28 cellular contexts compared by ENCODE assay signal in the genomic region with DNA sequence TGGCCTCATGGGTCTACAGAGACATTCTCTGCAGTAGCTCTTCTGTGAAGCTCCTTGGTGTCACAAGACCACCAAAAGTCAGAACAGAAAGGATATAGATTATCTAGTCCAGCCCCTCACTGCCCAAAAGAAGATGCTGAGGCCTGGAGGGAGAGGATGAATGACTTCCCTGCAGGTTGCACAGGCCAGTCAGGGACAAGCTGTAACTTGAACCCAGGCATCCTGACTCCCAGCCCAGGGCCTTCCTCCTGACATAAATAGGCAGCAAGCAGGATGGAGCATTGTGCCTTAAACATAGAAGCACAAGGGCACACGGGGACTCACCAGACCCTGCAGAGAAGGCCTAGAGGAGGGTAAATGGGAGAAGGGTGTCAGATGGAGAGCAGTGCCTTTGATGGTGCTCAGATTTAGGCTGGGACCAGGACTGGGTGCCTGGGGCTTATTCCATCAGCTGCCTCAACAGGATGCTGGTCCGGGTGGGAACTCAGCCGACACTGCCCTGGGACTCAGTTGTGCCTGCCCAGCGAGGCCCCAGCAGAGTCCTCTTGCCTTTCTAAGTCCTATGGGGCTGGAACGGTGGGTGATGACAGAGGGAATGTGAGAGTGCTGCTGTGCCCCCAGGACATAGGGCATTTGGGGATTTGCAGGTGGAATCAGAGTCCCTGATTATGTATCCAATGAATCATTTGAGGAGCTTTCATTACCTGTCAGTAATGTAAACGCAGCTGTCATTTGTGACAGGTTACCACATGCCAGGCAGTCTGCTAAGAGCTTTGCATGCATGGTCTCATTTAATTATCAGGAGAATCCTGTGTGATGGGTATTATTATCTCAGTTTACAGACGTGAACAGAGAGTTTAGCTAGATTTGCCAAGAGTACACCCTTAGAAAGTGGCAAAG. TPM values are rescaled to one million over a fixed set of nuclear protein-coding genes. Genes with fewer than 3 reads are reported as not detected.
A peak's percentile ranks its signal among the peaks of the same experiment; 100 is the strongest.
DNase-seq lines count a peak whose midpoint lies in the region; ATAC-seq and TF ChIP-seq lines count a peak whose summit lies in the region.
"Had no signal": no experiment of that assay in that cellular context is flagged by ENCODE, and none has a peak within 500 bp of the region (broad histone marks: within the 10 kb centered on the region; RNA-seq: fewer than 3 reads in every experiment).

No MANE protein-coding gene starts in this region.

- peak; percentile 0 for DNase-seq in MM.1S
- peak; percentile 93 for DNase-seq in NCI-H146 treated with DMSO at 0.1 percent for 48 hours (lab: John Stamatoyannopoulos, UW; ENCODE audit: unreplicated experiment)
- peak; percentile 69 for DNase-seq in NCI-H774 (lab: John Stamatoyannopoulos, UW)
- DNase-seq in SK-N-DZ (ENCODE audit: low spot score): no peak
- DNase-seq in CD4-positive, alpha-beta memory T cell: no peak
- no peak for DNase-seq in GM10266 (ENCODE audit: extremely low spot score)
- DNase-seq in NCI-H526 (lab: John Stamatoyannopoulos, UW): no peak
- DNase-seq: activated CD4-positive, alpha-beta T cell treated with anti-CD3 and anti-CD28 coated beads, Interleukin-2, amount 50 U/mL, for 4 hours; activated CD8-positive, alpha-beta memory T cell treated with anti-CD3 and anti-CD28 coated beads, Interleukin-2, amount 50 U/mL, for 48 hours; activated naive CD8-positive, alpha-beta T cell treated with anti-CD3 and anti-CD28 coated beads, Interleukin-2, amount 10 ng/mL, durations not matched to agents 7 days and 5 days; CD4-positive, alpha-beta T cell; DND-41; KG1; MV-4-11; naive B cell; occipital lobe; stimulated activated CD4-positive, alpha-beta T cell treated with anti-CD3 and anti-CD28 coated beads, Interleukin-4, amount 100 ng/mL, for 24 hours; stimulated activated naive CD4-positive, alpha-beta T cell treated with Interleukin-2 at 50 U/mL for 16 hours; T-helper 9 cell had no signal

- H3K36me3 Mint-ChIP-seq in CD4-positive, alpha-beta memory T cell: no peaks in the 10 kb centered on the region
- H3K36me3 Mint-ChIP-seq: activated naive CD8-positive, alpha-beta T cell treated with anti-CD3 and anti-CD28 coated beads, Interleukin-2, amount 10 ng/mL, durations not matched to agents 7 days and 5 days; memory B cell; naive B cell; WTC11 had no signal

- no peak overlapping the region for H3K27ac Mint-ChIP-seq in CD4-positive, alpha-beta memory T cell
- H3K27ac Mint-ChIP-seq: activated naive CD8-positive, alpha-beta T cell treated with anti-CD3 and anti-CD28 coated beads, Interleukin-2, amount 10 ng/mL, durations not matched to agents 7 days and 5 days; activated T-helper 2 cell treated with anti-CD3 and anti-CD28 coated beads, Interferon-gamma antibody, Interleukin-2, Interleukin-4, amounts not matched to agents 10 μg/mL and 5 μg/mL and 100 μg/mL, durations not matched to agents 14 hours and 24 hours and 36 hours; CD4-positive, alpha-beta T cell; memory B cell; naive B cell; WTC11 had no signal

- H3K4me1 Mint-ChIP-seq in CD4-positive, alpha-beta memory T cell: no peaks in the 10 kb centered on the region
- H3K4me1 Mint-ChIP-seq: activated naive CD8-positive, alpha-beta T cell treated with anti-CD3 and anti-CD28 coated beads, Interleukin-2, amount 10 ng/mL, durations not matched to agents 7 days and 5 days; memory B cell; naive B cell; WTC11 had no signal

- H3K27me3 ChIP-seq in MM.1S (replicated peaks; ENCODE audit: insufficient read depth, low read length): peaks cover 26% of the 10 kb centered on the region; the same call in 1 of the 2 replicates
- H3K27me3 ChIP-seq in CD4-positive, alpha-beta memory T cell (ENCODE audit: insufficient read depth, low read length): no peaks in the 10 kb centered on the region

- no peaks in the 10 kb centered on the region for H3K9me3 ChIP-seq in MM.1S (replicated peaks; ENCODE audit: insufficient read depth, low read length)
- no peaks in the 10 kb centered on the region for H3K9me3 ChIP-seq in CD4-positive, alpha-beta memory T cell (ENCODE audit: control insufficient read depth in 1 of 2, low read length in 2 of 2)

- CTCF ChIA-PET in CD4-positive, alpha-beta memory T cell (lab: Charles Lee; ENCODE audit: partially characterized antibody): no interaction called here

- H3K9me2 ChIP-seq in MM.1S (replicated peaks; ENCODE audit: insufficient read depth, low read length): no peaks in the 10 kb centered on the region

- peak; percentile 70 for ATAC-seq in esophagus mucosa

- no peaks in the 10 kb centered on the region for H3K79me2 ChIP-seq in MM.1S (ENCODE audit: low read length)

- no peaks in the 10 kb centered on the region for H3K36me3 ChIP-seq in MM.1S (replicated peaks; ENCODE audit: insufficient read depth, low read length)
- H3K36me3 ChIP-seq in CD4-positive, alpha-beta memory T cell (ENCODE audit: insufficient read depth, low read length): no peaks in the 10 kb centered on the region

- no peaks in the 10 kb centered on the region for H4K20me1 ChIP-seq in MM.1S (ENCODE audit: insufficient read depth, low read length)

- H3K9ac ChIP-seq in MM.1S (ENCODE audit: low read length): no peak overlapping the region

- no peak overlapping the region for H3K4me2 ChIP-seq in MM.1S (ENCODE audit: low read depth, low read length)

- H3K4me1 ChIP-seq in MM.1S (ENCODE audit: low read length): no peaks in the 10 kb centered on the region
- H3K4me1 ChIP-seq in CD4-positive, alpha-beta memory T cell (ENCODE audit: insufficient read depth, low read length): no peaks in the 10 kb centered on the region

- H3K27me3 Mint-ChIP-seq in CD4-positive, alpha-beta memory T cell: peaks cover 21 to 31% of the 10 kb centered on the region in 2 donors

- no peaks in the 10 kb centered on the region for H3F3A ChIP-seq in MM.1S (ENCODE audit: insufficient read depth, low read length)

- H3K4me3 ChIP-seq in MM.1S (ENCODE audit: low read length): no peak overlapping the region
- no peak overlapping the region for H3K4me3 ChIP-seq in CD4-positive, alpha-beta memory T cell (ENCODE audit: low read length in 2 of 2)

- no peak overlapping the region for H3K27ac ChIP-seq in MM.1S (ENCODE audit: low read length)
- no peak overlapping the region for H3K27ac ChIP-seq in CD4-positive, alpha-beta memory T cell (ENCODE audit: low read depth, low read length)

- H3K4me3 Mint-ChIP-seq in CD4-positive, alpha-beta memory T cell: no peak overlapping the region
- H3K4me3 Mint-ChIP-seq: activated naive CD8-positive, alpha-beta T cell treated with anti-CD3 and anti-CD28 coated beads, Interleukin-2, amount 10 ng/mL, durations not matched to agents 7 days and 5 days; CD4-positive, alpha-beta T cell; memory B cell; naive B cell; WTC11 had no signal

- no peaks in the 10 kb centered on the region for H3K9me3 Mint-ChIP-seq in CD4-positive, alpha-beta memory T cell
- H3K9me3 Mint-ChIP-seq: activated naive CD8-positive, alpha-beta T cell treated with anti-CD3 and anti-CD28 coated beads, Interleukin-2, amount 10 ng/mL, durations not matched to agents 7 days and 5 days; activated T-helper 2 cell treated with anti-CD3 and anti-CD28 coated beads, Interferon-gamma antibody, Interleukin-2, Interleukin-4, amounts not matched to agents 10 μg/mL and 5 μg/mL and 100 μg/mL, durations not matched to agents 14 hours and 24 hours and 36 hours; CD4-positive, alpha-beta T cell; memory B cell; WTC11 had no signal

- intact Hi-C loops in CD4-positive, alpha-beta memory T cell (cut with micrococcal nuclease): no loop called here

- H2AFZ ChIP-seq in MM.1S (ENCODE audit: low read length): no peak overlapping the region

- no peak for TF ChIP-seq CTCF in MM.1S (IDR thresholded peaks at IDR 0.05; ENCODE audit: low read length)
- TF ChIP-seq CTCF in GM10266 (IDR thresholded peaks at IDR 0.05; ENCODE audit: control insufficient read depth, insufficient read depth, low read depth, missing control alignments): no peak

- POLR2A ChIA-PET in CD4-positive, alpha-beta memory T cell (lab: Charles Lee; ENCODE audit: partially characterized antibody): no interaction called here

RNA-seq across cellular contexts. Expression of gene S100A7A, which starts 13.2 kb away (rescaled TPM):
- total RNA-seq in esophagus mucosa: 24.6 TPM
- polyA plus RNA-seq in SK-N-DZ (2014; cell fraction: cytosol; rRNA removed): not detected in 2 replicates
- not detected in 2 replicates for polyA plus RNA-seq in SK-N-DZ (2014; cell fraction: nucleus; rRNA removed)
- not detected for total RNA-seq in CD4-positive, alpha-beta memory T cell
- not detected for polyA plus RNA-seq in CD4-positive, alpha-beta memory T cell
- total RNA-seq: activated naive CD8-positive, alpha-beta T cell treated with anti-CD3 and anti-CD28 coated beads, Interleukin-2, amount 10 ng/mL, durations not matched to agents 7 days and 5 days; activated T-helper 2 cell treated with anti-CD3 and anti-CD28 coated beads, Interferon-gamma antibody, Interleukin-2, Interleukin-4, amounts not matched to agents 10 μg/mL and 5 μg/mL and 100 μg/mL, durations not matched to agents 14 hours and 24 hours and 36 hours; CD4-positive, alpha-beta T cell; chondrocyte; fibroblast of lung; HT1080; NCI-H460; occipital lobe; renal cortical epithelial cell; WTC11 had no signal
- polyA plus RNA-seq: fibroblast of lung had no signal

RNA-seq across cellular contexts. Expression of gene S100A7, which starts 30.9 kb away (rescaled TPM):
- total RNA-seq in esophagus mucosa: 5,647 TPM
- polyA plus RNA-seq in SK-N-DZ (2014; cell fraction: cytosol; rRNA removed): not detected in 2 replicates
- polyA plus RNA-seq in SK-N-DZ (2014; cell fraction: nucleus; rRNA removed): not detected in 2 replicates
- not detected for total RNA-seq in CD4-positive, alpha-beta memory T cell
- polyA plus RNA-seq in CD4-positive, alpha-beta memory T cell: not detected
- total RNA-seq: activated naive CD8-positive, alpha-beta T cell treated with anti-CD3 and anti-CD28 coated beads, Interleukin-2, amount 10 ng/mL, durations not matched to agents 7 days and 5 days; activated T-helper 2 cell treated with anti-CD3 and anti-CD28 coated beads, Interferon-gamma antibody, Interleukin-2, Interleukin-4, amounts not matched to agents 10 μg/mL and 5 μg/mL and 100 μg/mL, durations not matched to agents 14 hours and 24 hours and 36 hours; CD4-positive, alpha-beta T cell; chondrocyte; fibroblast of lung; HT1080; NCI-H460; occipital lobe; renal cortical epithelial cell; WTC11 had no signal
- polyA plus RNA-seq: fibroblast of lung had no signal

RNA-seq across cellular contexts. Expression of gene S100A8, which starts 38.6 kb away (rescaled TPM):
- 27,439 TPM for total RNA-seq in esophagus mucosa
- polyA plus RNA-seq in SK-N-DZ (2014; cell fraction: cytosol; rRNA removed): not detected in 2 replicates
- not detected in 2 replicates for polyA plus RNA-seq in SK-N-DZ (2014; cell fraction: nucleus; rRNA removed)
- under 1 TPM in 1 of 2 experiments, not detected in 1; 0.73 TPM for total RNA-seq in CD4-positive, alpha-beta memory T cell
- polyA plus RNA-seq in CD4-positive, alpha-beta memory T cell: 1 to 10 TPM; 1.6 to 4.0 TPM
- total RNA-seq: activated T-helper 2 cell treated with anti-CD3 and anti-CD28 coated beads, Interferon-gamma antibody, Interleukin-2, Interleukin-4, amounts not matched to agents 10 μg/mL and 5 μg/mL and 100 μg/mL, durations not matched to agents 14 hours and 24 hours and 36 hours; chondrocyte; fibroblast of lung; HT1080; NCI-H460; renal cortical epithelial cell; WTC11 had no signal
- polyA plus RNA-seq: fibroblast of lung had no signal

RNA-seq across cellular contexts. Expression of gene S100A12, which starts 54.1 kb away (rescaled TPM):
- 65.2 TPM for total RNA-seq in esophagus mucosa
- not detected in 2 replicates for polyA plus RNA-seq in SK-N-DZ (2014; cell fraction: cytosol; rRNA removed)
- polyA plus RNA-seq in SK-N-DZ (2014; cell fraction: nucleus; rRNA removed): not detected in 2 replicates
- not detected for total RNA-seq in CD4-positive, alpha-beta memory T cell
- under 1 TPM in 1 of 2 donors, not detected in 1; 0.95 TPM for polyA plus RNA-seq in CD4-positive, alpha-beta memory T cell
- total RNA-seq: activated naive CD8-positive, alpha-beta T cell treated with anti-CD3 and anti-CD28 coated beads, Interleukin-2, amount 10 ng/mL, durations not matched to agents 7 days and 5 days; activated T-helper 2 cell treated with anti-CD3 and anti-CD28 coated beads, Interferon-gamma antibody, Interleukin-2, Interleukin-4, amounts not matched to agents 10 μg/mL and 5 μg/mL and 100 μg/mL, durations not matched to agents 14 hours and 24 hours and 36 hours; chondrocyte; fibroblast of lung; HT1080; NCI-H460; renal cortical epithelial cell; WTC11 had no signal
- polyA plus RNA-seq: fibroblast of lung had no signal

Comparison
In these comparisons a context has a peak if more than half of its experiments do, and no peak if none do; other contexts are left out.
1. DNase-seq: peak in MM.1S (single experiment), NCI-H146 treated with DMSO at 0.1 percent for 48 hours (single experiment) and NCI-H774 (single experiment); none in SK-N-DZ (single experiment), CD4-positive, alpha-beta memory T cell (0 of 5), GM10266 (single experiment) and NCI-H526 (0 of 2).
2. RNA of gene S100A7A, which starts 13.2 kb away (total RNA-seq): 24.6 TPM in esophagus mucosa (single experiment); not detected in CD4-positive, alpha-beta memory T cell; every median in the first group is over 10 times any median in the second.
3. RNA of gene S100A7, which starts 30.9 kb away (total RNA-seq): 5,647 TPM in esophagus mucosa (single experiment); not detected in CD4-positive, alpha-beta memory T cell; every median in the first group is over 1,000 times any median in the second.
4. RNA of gene S100A8, which starts 38.6 kb away (total RNA-seq): 27,439 TPM in esophagus mucosa (single experiment); 0.73 TPM in CD4-positive, alpha-beta memory T cell; every median in the first group is over 1,000 times any median in the second.